In the genomic region with DNA sequence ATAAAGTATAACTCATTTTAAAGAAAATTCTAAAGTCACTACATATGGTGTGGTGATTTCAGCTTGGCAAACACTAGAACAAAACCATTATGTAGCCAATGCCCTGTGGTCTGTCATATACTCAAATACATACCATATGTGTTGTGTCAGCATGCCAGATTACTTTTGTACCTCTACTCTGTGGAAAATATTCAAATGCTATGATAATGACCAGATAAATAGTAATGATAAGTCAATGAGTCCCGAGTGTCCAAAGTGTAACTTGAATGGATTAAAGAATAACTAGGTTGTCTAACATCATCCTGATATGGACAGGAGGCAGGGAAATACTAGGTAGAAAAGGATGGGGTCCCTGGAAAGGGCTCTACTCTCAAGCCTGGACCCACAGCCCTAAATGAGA, we compare ENCODE assay signal across 19 cellular contexts.
"Had no signal": no experiment of that assay in that cellular context is flagged by ENCODE, and none has a peak within 500 bp of the region (broad histone marks: within the 10 kb centered on the region; RNA-seq: fewer than 3 reads in every experiment).

No MANE protein-coding gene starts in this region.

- H3K9me3 ChIP-seq: breast epithelium, left lung, prostate gland, right atrium auricular region, suprapubic skin, transverse colon had no signal

- H3K27ac ChIP-seq: breast epithelium, coronary artery, left lung, prostate gland, right atrium auricular region, suprapubic skin, transverse colon had no signal

- ATAC-seq: activated naive CD4-positive, alpha-beta T cell treated with anti-CD3 and anti-CD28 coated beads, Interleukin-2, amount 50 U/mL, for 72 hours; activated T-cell treated with anti-CD3 and anti-CD28 coated beads, Interleukin-2, amount 50 U/mL, for 4 hours; left lung; stimulated activated naive CD8-positive, alpha-beta T cell treated with anti-CD3 and anti-CD28 coated beads, Interleukin-15, amount 100 ng/mL, for 72 hours had no signal

- H3K4me3 ChIP-seq: breast epithelium, coronary artery, left lung, prostate gland, right atrium auricular region, suprapubic skin, transverse colon had no signal

- DNase-seq: activated B cell treated with CpG ODN at 0.5 μM for 24 hours; activated CD4-positive, alpha-beta T cell treated with anti-CD3 and anti-CD28 coated beads for 48 hours; activated CD8-positive, alpha-beta memory T cell treated with anti-CD3 and anti-CD28 coated beads, Interleukin-2, amount 50 U/mL, for 4 hours; activated T-cell treated with anti-CD3 and anti-CD28 coated beads, Interleukin-2, amount 50 U/mL, for 4 hours; anterior cingulate cortex; kidney; left lung; mammary epithelial cell; stimulated activated naive CD8-positive, alpha-beta T cell treated with anti-CD3 and anti-CD28 coated beads, Interleukin-15, amount 100 ng/mL, for 72 hours; T-helper 1 cell; T-helper 9 cell; transverse colon had no signal

- H3K27ac Mint-ChIP-seq: activated B cell treated with CpG ODN at 0.5 μM for 24 hours; activated naive CD4-positive, alpha-beta T cell treated with anti-CD3 and anti-CD28 coated beads, Interleukin-2, amount 50 U/mL, for 72 hours; stimulated activated naive CD8-positive, alpha-beta T cell treated with anti-CD3 and anti-CD28 coated beads, Interleukin-15, amount 100 ng/mL, for 72 hours had no signal

- H3K9me3 Mint-ChIP-seq: activated B cell treated with CpG ODN at 0.5 μM for 24 hours; activated T-cell treated with anti-CD3 and anti-CD28 coated beads, Interleukin-2, amount 50 U/mL, for 4 hours had no signal

- H3K27me3 ChIP-seq: breast epithelium, left lung, right atrium auricular region, suprapubic skin, transverse colon had no signal

- H3K36me3 ChIP-seq: breast epithelium, left lung, prostate gland, right atrium auricular region, suprapubic skin, transverse colon had no signal

- H3K4me3 Mint-ChIP-seq: activated B cell treated with CpG ODN at 0.5 μM for 24 hours; activated T-cell treated with anti-CD3 and anti-CD28 coated beads, Interleukin-2, amount 50 U/mL, for 4 hours; neural crest cell; stimulated activated naive CD8-positive, alpha-beta T cell treated with anti-CD3 and anti-CD28 coated beads, Interleukin-15, amount 100 ng/mL, for 72 hours had no signal

- H3K4me1 ChIP-seq: breast epithelium, prostate gland had no signal

- H3K27me3 Mint-ChIP-seq: stimulated activated naive CD8-positive, alpha-beta T cell treated with anti-CD3 and anti-CD28 coated beads, Interleukin-15, amount 100 ng/mL, for 72 hours had no signal
